ENCODE assay signal across 8 cellular contexts in the genomic region with DNA sequence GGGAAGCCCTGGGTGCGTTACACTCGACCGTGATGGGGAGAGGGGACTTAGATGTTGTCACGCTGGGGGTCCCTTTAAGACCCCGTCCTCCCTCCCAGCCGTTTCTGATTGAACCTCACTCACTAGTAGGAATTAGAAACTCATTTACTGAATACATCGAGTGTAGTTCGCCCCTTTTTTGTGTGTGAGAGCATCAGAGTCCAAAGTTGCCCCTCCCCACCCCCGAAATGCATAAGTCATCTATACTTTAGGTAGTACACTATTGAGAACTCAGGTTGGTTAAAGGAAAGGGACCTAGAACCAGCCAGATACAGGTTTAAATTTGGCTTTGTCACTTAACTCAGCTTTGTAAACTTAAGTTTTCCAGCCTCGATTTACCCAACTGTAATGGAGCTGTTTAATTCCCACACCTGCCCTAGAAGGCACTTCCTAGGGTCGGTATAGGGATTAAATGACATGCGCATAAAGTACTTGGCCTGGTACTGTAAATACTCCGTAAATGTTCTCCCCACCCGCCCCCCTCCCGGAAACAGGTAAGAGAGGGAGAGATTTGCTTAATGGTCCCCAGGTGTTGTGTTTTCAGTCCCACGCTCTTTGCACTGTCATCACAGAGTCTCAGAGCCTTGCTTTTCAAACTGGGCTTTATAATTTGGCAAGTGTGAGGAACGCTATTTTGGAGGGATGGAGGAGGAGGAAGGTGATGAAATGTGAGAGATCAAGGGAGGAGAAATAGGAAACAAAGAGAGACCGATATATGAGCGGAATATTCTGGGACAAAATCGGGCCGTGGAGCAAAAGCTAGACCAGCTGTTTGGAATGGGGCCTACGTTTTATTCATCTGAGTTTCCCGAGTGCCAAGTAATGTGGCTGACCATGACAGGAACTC. TPM values are rescaled to one million over a fixed set of nuclear protein-coding genes. Genes with fewer than 3 reads are reported as not detected.
A peak's percentile ranks its signal among the peaks of the same experiment; 100 is the strongest.
DNase-seq lines count a peak whose midpoint lies in the region; ATAC-seq and TF ChIP-seq lines count a peak whose summit lies in the region.

No MANE protein-coding gene starts in this region.

- no peaks in the 10 kb centered on the region for H3K4me1 ChIP-seq in ectodermal cell (ENCODE audit: control insufficient read depth, insufficient read depth, low read length)

- ATAC-seq in sciatic nerve (no peak), GM21528 (IDR thresholded peaks at IDR 0.05; ENCODE audit: low FRiP score, unreplicated experiment) (no peak)

- H3K27ac ChIP-seq in ectodermal cell (ENCODE audit: insufficient read depth, low read depth, low read length, poor library complexity, severe bottlenecking), result no peak overlapping the region
- H3K27ac ChIP-seq in neural cell (ENCODE audit: low read length), result no peak overlapping the region

- peak overlapping the region; percentile 79 for H3K9ac ChIP-seq in neural cell (ENCODE audit: low read length)

- H4K20me1 ChIP-seq in neural cell (ENCODE audit: insufficient read depth), result peaks cover 2% of the 10 kb centered on the region

- no peaks in the 10 kb centered on the region for H3K9me2 ChIP-seq in neural cell (ENCODE audit: insufficient read depth, low read length)

- no peak for TF ChIP-seq CTCF in neural cell (IDR thresholded peaks at IDR 0.05; ENCODE audit: poor library complexity, severe bottlenecking)

- H3K9me3 ChIP-seq in ectodermal cell (ENCODE audit: control insufficient read depth, low read length) (no peaks in the 10 kb centered on the region), neural cell (ENCODE audit: low read length) (no peaks in the 10 kb centered on the region)

- H3K36me3 ChIP-seq in ectodermal cell (ENCODE audit: control insufficient read depth, insufficient read depth, low read length) (peaks cover 10% of the 10 kb centered on the region), neural cell (ENCODE audit: insufficient read depth, low read length) (no peaks in the 10 kb centered on the region)

- peak overlapping the region; percentile 62 for H3K4me2 ChIP-seq in neural cell (ENCODE audit: low read length)

- TF ChIP-seq EP300 in neural cell (conservative IDR thresholded peaks at IDR 0.05; ENCODE audit: poor library complexity, severe bottlenecking), result no peak

- H3K27me3 ChIP-seq in ectodermal cell (ENCODE audit: control insufficient read depth, insufficient read depth, low read length, poor library complexity, severe bottlenecking), result peaks cover 2% of the 10 kb centered on the region
- no peaks in the 10 kb centered on the region for H3K27me3 ChIP-seq in neural cell (ENCODE audit: insufficient read depth, low read depth, low read length)

- 6 to 7% methylated on average over 22 to 23 of the region's 23 CpGs for WGBS in ectodermal cell, 2 experiments

- intact Hi-C loops in sciatic nerve (cut with DNase I), result loop anchor here (5.0 to 10.0 kb wide), 2 partner anchors 185 to 242 kb away; partner anchors contain the start of gene PEBP1

- DNase-seq in NCI-H748 (lab: John Stamatoyannopoulos, UW; ENCODE audit: unreplicated experiment) (peak; percentile 32), NCI-H748 treated with DMSO at 0.1 percent for 48 hours (lab: John Stamatoyannopoulos, UW) (no peak), sciatic nerve (ENCODE audit: low spot score) (no peak), NCI-H2081 (lab: John Stamatoyannopoulos, UW) (no peak)

- no peak overlapping the region for H2AFZ ChIP-seq in neural cell (ENCODE audit: low read depth, low read length)

- H3K79me2 ChIP-seq in neural cell (replicated peaks; ENCODE audit: insufficient read depth, low read length), result peaks cover 21% of the 10 kb centered on the region

- H3K4me3 ChIP-seq in ectodermal cell (ENCODE audit: insufficient read depth, low read depth, low read length) (peak overlapping the region; percentile 96), neural cell (ENCODE audit: low read length) (peak overlapping the region; percentile 92)

- no peaks in the 10 kb centered on the region for H3F3A ChIP-seq in neural cell (ENCODE audit: insufficient read depth, low read length, poor library complexity, severe bottlenecking)

- no peak for TF ChIP-seq RAD21 in neural cell (conservative IDR thresholded peaks at IDR 0.05)

TF ChIP-seq in PFSK-1, 5 proteins besides CTCF, POLR2A, EP300 and RAD21:
- no peak for TF ChIP-seq REST (IDR thresholded peaks at IDR 0.05; ENCODE audit: insufficient read depth in 1 of 2, low read depth in 2 of 2, low read length in 2 of 2)
- TF ChIP-seq SIN3A (IDR thresholded peaks at IDR 0.05; ENCODE audit: borderline replicate concordance, insufficient read depth, low read length), result 0 out of 2 replicates have a peak, but pooled peaks have one; percentile 2

TF ChIP-seq in neural cell, 6 proteins besides CTCF, POLR2A, EP300 and RAD21:
- TF ChIP-seq EZH2 (IDR thresholded peaks at IDR 0.05; ENCODE audit: borderline replicate concordance, insufficient read depth, low read length, poor library complexity, severe bottlenecking), result no peak
- no peak for TF ChIP-seq POLR2AphosphoS5 (IDR thresholded peaks at IDR 0.05)
- TF ChIP-seq MXI1 (conservative IDR thresholded peaks at IDR 0.05; ENCODE audit: poor library complexity, severe bottlenecking), result no peak
- TF ChIP-seq REST (IDR thresholded peaks at IDR 0.05; ENCODE audit: borderline replicate concordance), result no peak
- TF ChIP-seq TAF1 (IDR thresholded peaks at IDR 0.05; ENCODE audit: low read depth), result no peak
- TF ChIP-seq SMC3 (conservative IDR thresholded peaks at IDR 0.05; ENCODE audit: poor library complexity), result no peak
TF ChIP-seq in neural cell: peak in this region for 0.

RNA-seq across cellular contexts. Expression of gene SUDS3, which starts 0.9 kb away (rescaled TPM):
- 9.6 TPM for polyA plus RNA-seq in PFSK-1 (2012; ENCODE audit: insufficient read length, low read depth)
- polyA plus RNA-seq in ectodermal cell (2013, experiment 1 of 4), result 44.6 TPM
- 46.5 TPM for polyA plus RNA-seq in ectodermal cell (2013, experiment 2 of 4)
- 29.0 TPM for polyA plus RNA-seq in ectodermal cell (2013, experiment 3 of 4)
- polyA plus RNA-seq in ectodermal cell (2013, experiment 4 of 4), result 33.8 TPM
- 59.1 and 67.9 TPM in 2 replicates for polyA plus RNA-seq in neural cell
- polyA minus RNA-seq in neural cell, result 64.0 and 68.1 TPM in 2 replicates
- total RNA-seq in sciatic nerve, result 38.2 TPM

RNA-seq across cellular contexts. Expression of gene TAOK3, which starts 4.5 kb away (rescaled TPM):
- polyA plus RNA-seq in PFSK-1 (2012; ENCODE audit: insufficient read length, low read depth), result 17.5 TPM
- 4.1 TPM for polyA plus RNA-seq in ectodermal cell (2013, experiment 1 of 4)
- polyA plus RNA-seq in ectodermal cell (2013, experiment 2 of 4), result 5.1 TPM
- 5.6 TPM for polyA plus RNA-seq in ectodermal cell (2013, experiment 3 of 4)
- 4.9 TPM for polyA plus RNA-seq in ectodermal cell (2013, experiment 4 of 4)
- 139 and 148 TPM in 2 replicates for polyA plus RNA-seq in neural cell
- polyA minus RNA-seq in neural cell, result 90.3 and 108 TPM in 2 replicates
- total RNA-seq in sciatic nerve, result 44.1 TPM
